In genomic region chr1:219310181-219310728, GRCh38 we compare ENCODE assay signal across 1 cellular context.
TF ChIP-seq lines count a peak whose summit lies in the region.

No MANE protein-coding gene starts in this region.

TF ChIP-seq in HEK293, 187 proteins besides CTCF, POLR2A, EP300 and RAD21 (continued from another document):
- TF ChIP-seq ZBTB10 (tag by site-specific recombination; IDR thresholded peaks at IDR 0.05) (no peak), ZNF138 (tag by site-specific recombination; IDR thresholded peaks at IDR 0.05; ENCODE audit: borderline replicate concordance) (no peak)
